Comparison of ENCODE assay signal across 10 cellular contexts in the genomic region with DNA sequence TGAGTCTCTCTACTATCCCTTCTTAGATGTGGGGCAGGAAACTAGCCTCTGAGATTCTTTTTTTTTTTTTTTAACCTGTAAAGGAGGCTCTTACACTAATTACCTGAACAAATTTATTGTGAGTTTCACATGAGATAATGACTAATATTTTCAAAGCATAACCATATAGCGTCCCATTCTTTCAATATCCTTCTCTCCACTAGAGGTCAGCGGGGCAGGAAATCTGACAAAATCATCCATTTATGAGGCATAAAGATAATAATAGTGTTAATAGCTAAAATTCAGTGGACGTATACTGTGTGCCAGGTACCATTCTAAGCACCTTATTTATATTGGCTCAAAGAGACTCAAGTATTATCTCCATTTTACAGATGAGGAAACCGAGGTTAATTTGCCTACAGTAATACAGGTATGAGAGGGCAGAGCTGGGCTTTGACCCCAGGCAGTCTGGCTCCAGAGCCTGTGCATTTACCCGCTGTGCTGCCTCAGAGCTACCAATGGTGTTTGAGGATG. TPM values are rescaled to one million over a fixed set of nuclear protein-coding genes. Genes with fewer than 3 reads are reported as not detected.
DNase-seq lines count a peak whose midpoint lies in the region; ATAC-seq, FAIRE-seq and TF ChIP-seq lines count a peak whose summit lies in the region.
"Had no signal": no experiment of that assay in that cellular context is flagged by ENCODE, and none has a peak within 500 bp of the region (broad histone marks: within the 10 kb centered on the region; RNA-seq: fewer than 3 reads in every experiment).

No MANE protein-coding gene starts in this region.

- H3K9ac ChIP-seq in MM.1S (ENCODE audit: low read length), result no peak overlapping the region
- H3K9ac ChIP-seq in neural progenitor cell, result no peak overlapping the region

- peak; percentile 19 for FAIRE-seq in G401.6 (lab: Jason Lieb, UNC)

- H3K27ac ChIP-seq in MM.1S (ENCODE audit: low read length), result no peak overlapping the region
- H3K27ac ChIP-seq in neural progenitor cell, result no peak overlapping the region

- H3K27me3 Mint-ChIP-seq in neural progenitor cell (ENCODE audit: insufficient read depth, low read depth), result peaks cover 7% of the 10 kb centered on the region

- H3K4me1 ChIP-seq in MM.1S (ENCODE audit: low read length), result peaks cover 8% of the 10 kb centered on the region
- H3K4me1 ChIP-seq in neural progenitor cell, result no peaks in the 10 kb centered on the region

- H3K79me2 ChIP-seq in MM.1S (ENCODE audit: low read length), result no peaks in the 10 kb centered on the region
- no peaks in the 10 kb centered on the region for H3K79me2 ChIP-seq in neural progenitor cell (ENCODE audit: low read depth)

- no peak for ATAC-seq in GM18868 (IDR thresholded peaks at IDR 0.05; ENCODE audit: unreplicated experiment)

- no peak overlapping the region for H2AFZ ChIP-seq in MM.1S (ENCODE audit: low read length)
- H2AFZ ChIP-seq in neural progenitor cell (replicated peaks), result no peak overlapping the region

- no peaks in the 10 kb centered on the region for H3K36me3 ChIP-seq in MM.1S (replicated peaks; ENCODE audit: insufficient read depth, low read length)
- H3K36me3 ChIP-seq in neural progenitor cell, result no peaks in the 10 kb centered on the region

- H4K20me1 ChIP-seq in MM.1S (ENCODE audit: insufficient read depth, low read length) (no peaks in the 10 kb centered on the region), neural progenitor cell (ENCODE audit: low read depth) (no peaks in the 10 kb centered on the region)

- no peak overlapping the region for H3K4me3 ChIP-seq in MM.1S (ENCODE audit: low read length)
- no peak overlapping the region for H3K4me3 ChIP-seq in cardiac fibroblast (replicated peaks in 1 of 2; ENCODE audit: low read depth in 2 of 2, low read length in 2 of 2)
- no peak overlapping the region for H3K4me3 ChIP-seq in neural progenitor cell

- TF ChIP-seq CTCF in MM.1S (IDR thresholded peaks at IDR 0.05; ENCODE audit: low read length), result peak; percentile 17; the same call in 1 of the 2 replicates
- TF ChIP-seq CTCF in cardiac fibroblast (IDR thresholded peaks at IDR 0.05; ENCODE audit: low read depth, low read length), result peak; percentile 47
- TF ChIP-seq CTCF in neural progenitor cell (IDR thresholded peaks at IDR 0.05), result peak; percentile 24

- H3K4me3 Mint-ChIP-seq in neural progenitor cell, result no peak overlapping the region

- 0 out of 2 replicates have a peak, but pooled peaks cover 3% of the 10 kb centered on the region for H3F3A ChIP-seq in MM.1S (ENCODE audit: insufficient read depth, low read length)
- peaks cover 3% of the 10 kb centered on the region for H3F3A ChIP-seq in neural progenitor cell (ENCODE audit: low read depth)

- DNase-seq in MM.1S (no peak), cardiac fibroblast (ENCODE audit: low read depth in 2 of 2) (peak in 1 of 2 donors; percentile 33), neural progenitor cell (ENCODE audit: low spot score) (no peak), NCI-H1436 treated with DMSO at 0.1 percent for 48 hours (lab: John Stamatoyannopoulos, UW) (no peak), midbrain (lab: John Stamatoyannopoulos, UW) (no peak)
- no peak for DNase-seq in activated naive CD4-positive, alpha-beta T cell (lab: John Stamatoyannopoulos, UW)
- DNase-seq: activated CD4-positive, alpha-beta T cell treated with anti-CD3 and anti-CD28 coated beads for 4 hours; NCI-H1105 treated with DMSO at 0.1 percent for 48 hours had no signal

- H3K4me2 ChIP-seq in MM.1S (ENCODE audit: low read depth, low read length), result no peak overlapping the region
- H3K4me2 ChIP-seq in neural progenitor cell, result no peak overlapping the region

- no peaks in the 10 kb centered on the region for H3K27me3 ChIP-seq in MM.1S (replicated peaks; ENCODE audit: insufficient read depth, low read length)
- no peaks in the 10 kb centered on the region for H3K27me3 ChIP-seq in neural progenitor cell

- peaks cover 12% of the 10 kb centered on the region for H3K9me3 Mint-ChIP-seq in neural progenitor cell

- peaks cover 2% of the 10 kb centered on the region for H3K36me3 Mint-ChIP-seq in neural progenitor cell

- H3K27ac Mint-ChIP-seq in neural progenitor cell, result no peak overlapping the region

- no peaks in the 10 kb centered on the region for H3K9me2 ChIP-seq in MM.1S (replicated peaks; ENCODE audit: insufficient read depth, low read length)

- no peaks in the 10 kb centered on the region for H3K9me3 ChIP-seq in MM.1S (replicated peaks; ENCODE audit: insufficient read depth, low read length)
- no peaks in the 10 kb centered on the region for H3K9me3 ChIP-seq in neural progenitor cell (ENCODE audit: low read depth)

- H3K4me1 Mint-ChIP-seq in neural progenitor cell, result peaks cover 11% of the 10 kb centered on the region

RNA-seq across cellular contexts. Expression of a gene that starts 16.3 kb away (rescaled TPM):
- total RNA-seq in neural progenitor cell (ENCODE audit: low replicate concordance), result 3.4 and 9.4 TPM in 2 replicates
